19 cellular contexts compared by ENCODE assay signal in the genomic region with DNA sequence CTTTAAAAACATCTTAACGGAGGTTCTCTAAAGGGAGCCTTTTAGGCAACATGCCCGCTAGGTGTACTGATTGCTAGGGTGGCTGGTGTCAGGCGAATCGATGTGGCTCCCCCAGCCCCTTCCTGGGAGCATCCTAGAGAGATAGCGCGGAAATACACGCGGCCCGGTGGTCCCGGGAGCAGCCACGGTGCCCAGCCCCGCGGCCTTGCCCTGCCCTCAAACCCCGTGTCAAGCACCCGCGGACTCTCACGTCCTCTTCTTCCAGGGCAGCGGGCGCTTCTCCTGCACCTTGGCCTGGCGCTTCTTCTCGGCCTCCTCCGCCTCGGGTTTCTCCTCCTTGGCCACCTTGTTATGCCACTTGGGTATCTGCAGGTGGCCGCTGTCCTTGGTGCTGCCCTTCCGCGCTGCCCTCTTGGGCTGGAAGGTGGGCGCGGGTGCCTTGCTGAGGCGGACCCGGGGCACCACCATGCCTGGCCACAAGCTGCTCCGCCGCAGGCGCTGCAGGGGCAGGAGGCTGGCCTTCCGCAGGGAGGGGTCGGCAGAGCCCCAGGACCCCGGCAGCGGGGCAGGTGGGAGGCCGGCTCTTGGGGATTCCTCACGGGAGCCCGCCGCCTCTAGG. TPM values are rescaled to one million over a fixed set of nuclear protein-coding genes. Genes with fewer than 3 reads are reported as not detected.
"Had no signal": no experiment of that assay in that cellular context is flagged by ENCODE, and none has a peak within 500 bp of the region (broad histone marks: within the 10 kb centered on the region; RNA-seq: fewer than 3 reads in every experiment).

No MANE protein-coding gene starts in this region.

RNA-seq across cellular contexts. Expression of gene TRIM49C, which starts 20.8 kb away (rescaled TPM):
- total RNA-seq: cerebellum; dorsolateral prefrontal cortex; endothelial cell of umbilical vein; epithelial cell of proximal tubule; esophagus muscularis mucosa; fibroblast of lung; foreskin keratinocyte; gastroesophageal sphincter; heart right ventricle; liver; lung; mucosa of descending colon; natural killer cell treated with Interleukin-12 subunit alpha and Interleukin-12 subunit beta and Interleukin-15 and Interleukin-18, amount 100 ng/mL, for 72 hours; osteocyte; right atrium auricular region; sciatic nerve; smooth muscle cell; suprapubic skin had no signal
- polyA plus RNA-seq: endothelial cell of umbilical vein, fibroblast of lung, foreskin keratinocyte, heart right ventricle, immature natural killer cell, liver, lung, smooth muscle cell had no signal

RNA-seq across cellular contexts. Expression of gene UBTFL1, which starts 34.0 kb away (rescaled TPM):
- total RNA-seq: cerebellum; dorsolateral prefrontal cortex; endothelial cell of umbilical vein; epithelial cell of proximal tubule; esophagus muscularis mucosa; fibroblast of lung; foreskin keratinocyte; gastroesophageal sphincter; heart right ventricle; liver; lung; mucosa of descending colon; natural killer cell treated with Interleukin-12 subunit alpha and Interleukin-12 subunit beta and Interleukin-15 and Interleukin-18, amount 100 ng/mL, for 72 hours; osteocyte; right atrium auricular region; sciatic nerve; smooth muscle cell; suprapubic skin had no signal
- polyA plus RNA-seq: endothelial cell of umbilical vein, fibroblast of lung, foreskin keratinocyte, heart right ventricle, immature natural killer cell, liver, lung, smooth muscle cell had no signal
